Comparison of ENCODE assay signal across 11 cellular contexts in genomic region chr5:95087819-95088317, GRCh38.
A peak's percentile ranks its signal among the peaks of the same experiment; 100 is the strongest.
DNase-seq lines count a peak whose midpoint lies in the region; ATAC-seq and TF ChIP-seq lines count a peak whose summit lies in the region.
"Had no signal": no experiment of that assay in that cellular context is flagged by ENCODE, and none has a peak within 500 bp of the region (broad histone marks: within the 10 kb centered on the region; RNA-seq: fewer than 3 reads in every experiment).

No MANE protein-coding gene starts in this region.

- H3K36me3 ChIP-seq in left ventricle myocardium inferior (no peaks in the 10 kb centered on the region), hepatocyte (replicated peaks; ENCODE audit: insufficient read depth, low read depth) (no peaks in the 10 kb centered on the region)

- ATAC-seq in GM18502 (IDR thresholded peaks at IDR 0.05; ENCODE audit: poor library complexity, unreplicated experiment) (peak; percentile 79), GM21447 (IDR thresholded peaks at IDR 0.05; ENCODE audit: unreplicated experiment) (peak; percentile 86), HG03439 (IDR thresholded peaks at IDR 0.05; ENCODE audit: unreplicated experiment) (peak; percentile 86)

- WGBS in hepatocyte (ENCODE audit: low lambda C conversion rate, missing lambda C conversion rate), result 94% methylated on average over 7 of the region's 7 CpGs

- no peaks in the 10 kb centered on the region for H3K27me3 ChIP-seq in left ventricle myocardium inferior (ENCODE audit: low read depth)
- H3K27me3 ChIP-seq in hepatocyte, result no peaks in the 10 kb centered on the region

- no peaks in the 10 kb centered on the region for H3K9me2 ChIP-seq in hepatocyte (replicated peaks; ENCODE audit: insufficient read depth)

- H3K27ac ChIP-seq in left ventricle myocardium inferior (replicated peaks) (peak overlapping the region; percentile 9), hepatocyte (no peak overlapping the region)

- H3K79me2 ChIP-seq in hepatocyte, result no peaks in the 10 kb centered on the region

- intact Hi-C loops in left ventricle myocardium inferior (cut with micrococcal nuclease), result no loop called here

- H3K4me2 ChIP-seq in hepatocyte, result no peak overlapping the region

- H2AFZ ChIP-seq in hepatocyte, result no peak overlapping the region

- no peaks in the 10 kb centered on the region for H4K20me1 ChIP-seq in hepatocyte (ENCODE audit: insufficient read depth, poor library complexity, severe bottlenecking)

- DNase-seq in left ventricle myocardium inferior (no peak), NCI-H187 (lab: John Stamatoyannopoulos, UW) (no peak), hepatocyte (ENCODE audit: low spot score) (no peak), SW480 (ENCODE audit: low spot score) (no peak), SKM-1 (lab: John Stamatoyannopoulos, UW; ENCODE audit: unreplicated experiment) (no peak)
- DNase-seq: activated CD4-positive, alpha-beta T cell treated with anti-CD3 and anti-CD28 coated beads, Interleukin-2, amount 50 U/mL, for 4 hours; GF-D8; NCI-H1930 had no signal

- TF ChIP-seq CTCF in left ventricle myocardium inferior (IDR thresholded peaks at IDR 0.05; ENCODE audit: borderline replicate concordance), result no peak
- no peak for TF ChIP-seq CTCF in hepatocyte (IDR thresholded peaks at IDR 0.05; ENCODE audit: poor library complexity)

- H3K4me1 ChIP-seq in left ventricle myocardium inferior (no peaks in the 10 kb centered on the region), hepatocyte (ENCODE audit: insufficient read depth) (no peaks in the 10 kb centered on the region)

- peaks cover 9% of the 10 kb centered on the region for H3K9me3 ChIP-seq in left ventricle myocardium inferior (replicated peaks)
- no peaks in the 10 kb centered on the region for H3K9me3 ChIP-seq in hepatocyte (ENCODE audit: low read depth)

- H3K4me3 ChIP-seq in left ventricle myocardium inferior (no peak overlapping the region), hepatocyte (no peak overlapping the region)
